In the genomic region with DNA sequence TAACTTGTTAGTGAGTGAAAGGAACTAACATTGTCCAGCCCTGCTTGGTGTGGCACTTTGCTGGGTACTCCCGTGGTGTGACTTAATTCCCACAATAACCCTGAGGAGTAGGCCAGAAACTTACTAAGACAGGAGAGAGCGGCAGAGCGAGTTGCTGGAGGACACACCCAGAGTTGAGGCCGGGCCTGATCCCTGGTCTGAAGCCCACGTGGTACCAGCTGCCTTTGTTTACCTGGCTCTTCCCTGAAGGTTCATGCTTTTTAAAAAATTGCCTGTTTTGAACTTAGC, we compare ENCODE assay signal across 8 cellular contexts. TPM values are rescaled to one million over a fixed set of nuclear protein-coding genes. Genes with fewer than 3 reads are reported as not detected.
DNase-seq lines count a peak whose midpoint lies in the region; ATAC-seq and TF ChIP-seq lines count a peak whose summit lies in the region.

No MANE protein-coding gene starts in this region.

- peak overlapping the region; percentile 87 for H2AFZ ChIP-seq in GM23338

- peak overlapping the region; percentile 92; the same call in 1 of the 2 replicates for H3K27ac Mint-ChIP-seq in GM23338
- H3K27ac Mint-ChIP-seq in naive B cell = peak overlapping the region in 1 of 6 donors; percentile 71

- no peaks in the 10 kb centered on the region for H3K9me2 ChIP-seq in GM23338 (ENCODE audit: insufficient read depth)

- H3K9me3 Mint-ChIP-seq in GM23338 (no peaks in the 10 kb centered on the region), naive B cell (no peaks in the 10 kb centered on the region)

- no peaks in the 10 kb centered on the region for H3K27me3 ChIP-seq in GM23338 (ENCODE audit: insufficient read depth)

- H3F3A ChIP-seq in GM23338 (replicated peaks; ENCODE audit: low read depth) = no peaks in the 10 kb centered on the region

- peaks cover 18% of the 10 kb centered on the region; the same call in 2 of the 3 replicates for H3K4me1 Mint-ChIP-seq in GM23338
- H3K4me1 Mint-ChIP-seq in naive B cell = peaks cover 17 to 32% (median 24%) of the 10 kb centered on the region in 3 donors

- peaks cover 14% of the 10 kb centered on the region; the same call in 1 of the 2 replicates for H3K4me1 ChIP-seq in GM23338 (ENCODE audit: insufficient read depth)

- H3K4me2 ChIP-seq in GM23338 = peak overlapping the region; percentile 85

- ATAC-seq in GM23338 (no peak), naive B cell (ENCODE audit: low read depth in 2 of 2) (no peak), HG03135 (IDR thresholded peaks at IDR 0.05; ENCODE audit: unreplicated experiment) (no peak), HG02610 (IDR thresholded peaks at IDR 0.05; ENCODE audit: unreplicated experiment) (no peak)

- H3K27me3 Mint-ChIP-seq in GM23338 (ENCODE audit: insufficient read depth, low read depth, poor library complexity) (peaks cover 10% of the 10 kb centered on the region), naive B cell (no peaks in the 10 kb centered on the region)

- peak overlapping the region; percentile 93 for H3K4me3 Mint-ChIP-seq in GM23338
- H3K4me3 Mint-ChIP-seq in naive B cell = peak overlapping the region; percentile 84 to 96 (median 88)

- H3K36me3 Mint-ChIP-seq in GM23338 (ENCODE audit: low read depth) (peaks cover 23% of the 10 kb centered on the region), naive B cell (no peaks in the 10 kb centered on the region)

- no peaks in the 10 kb centered on the region; the same call in 1 of the 2 replicates for H4K20me1 ChIP-seq in GM23338 (replicated peaks; ENCODE audit: insufficient read depth)

- no peaks in the 10 kb centered on the region for H3K36me3 ChIP-seq in GM23338 (ENCODE audit: insufficient read depth)

- H3K27ac ChIP-seq in GM23338 (ENCODE audit: low read depth) = no peak overlapping the region

- no peak for TF ChIP-seq POLR2A in erythroblast (IDR thresholded peaks at IDR 0.05; ENCODE audit: low read length)

- no peak for TF ChIP-seq CTCF in GM23338 (conservative IDR thresholded peaks at IDR 0.05; ENCODE audit: low read depth in 2 of 2)

- peaks cover 39% of the 10 kb centered on the region for H3K79me2 ChIP-seq in GM23338 (replicated peaks; ENCODE audit: insufficient read depth)

- peak; percentile 62 for DNase-seq in AG08396 (ENCODE audit: low spot score)
- no peak for DNase-seq in GM23338 (ENCODE audit: low spot score)
- DNase-seq in SK-N-DZ (ENCODE audit: low spot score) = peak; percentile 49
- peak; percentile 72 to 73 for DNase-seq in erythroblast (lab: John Stamatoyannopoulos, UW)
- DNase-seq in naive B cell = no peak
- DNase-seq in NCI-H1930 (lab: John Stamatoyannopoulos, UW) = no peak

- H3K4me3 ChIP-seq in GM23338 = peak overlapping the region; percentile 75

TF ChIP-seq in GM23338, 12 proteins besides CTCF, POLR2A, EP300 and RAD21 (continues in another document):
- TF ChIP-seq JUNB (IDR thresholded peaks at IDR 0.05; ENCODE audit: unreplicated experiment) (no peak), ZNF114 (CRISPR knock-in tag; IDR thresholded peaks at IDR 0.05) (no peak), STAT1 (IDR thresholded peaks at IDR 0.05; ENCODE audit: unreplicated experiment) (no peak), ETS1 (IDR thresholded peaks at IDR 0.05) (no peak), NANOG (IDR thresholded peaks at IDR 0.05; ENCODE audit: borderline replicate concordance) (no peak), EZH2 (IDR thresholded peaks at IDR 0.05; ENCODE audit: low read depth, unreplicated experiment) (no peak), REST (IDR thresholded peaks at IDR 0.05; ENCODE audit: unreplicated experiment) (no peak), CREB1 (CRISPR knock-in tag; IDR thresholded peaks at IDR 0.05; ENCODE audit: low read depth) (no peak), ZNF331 (CRISPR knock-in tag; IDR thresholded peaks at IDR 0.05; ENCODE audit: low read depth) (no peak), POLR2AphosphoS5 (IDR thresholded peaks at IDR 0.05; ENCODE audit: low read depth) (no peak), EZH2phosphoT487 (IDR thresholded peaks at IDR 0.05; ENCODE audit: unreplicated experiment) (no peak)

RNA-seq across cellular contexts. Expression of gene MPST, which starts 0.6 kb away (rescaled TPM):
- total RNA-seq in GM23338 (2014; rRNA removed; shearing (Covaris generic)) = 121 and 158 TPM in 2 replicates
- polyA plus RNA-seq in GM23338 (2016; fragmentation: Nextera tagmentation; extraction: Ambion mirVana) (85.5 and 86.2 TPM in 2 replicates), naive B cell (ENCODE audit: low read depth in 6 of 6) (10 to 100 TPM; 12.0 to 16.5 (median 12.8) TPM)
- 391 and 411 TPM in 2 replicates for polyA plus RNA-seq in SK-N-DZ (2014; cell fraction: cytosol; rRNA removed)
- 297 and 335 TPM in 2 replicates for polyA plus RNA-seq in SK-N-DZ (2014; cell fraction: nucleus; rRNA removed)

RNA-seq across cellular contexts. Expression of gene TST, which starts 0.9 kb away (rescaled TPM):
- 32.4 and 32.7 TPM in 2 replicates for total RNA-seq in GM23338 (2014; rRNA removed; shearing (Covaris generic))
- polyA plus RNA-seq in GM23338 (2016; fragmentation: Nextera tagmentation; extraction: Ambion mirVana) (14.6 and 16.3 TPM in 2 replicates), naive B cell (ENCODE audit: low read depth in 6 of 6) (1 to 10 TPM in 1 of 6 donors, under 1 TPM in 3, not detected in 2; 0.65 to 3.3 (median 0.89) TPM)
- polyA plus RNA-seq in SK-N-DZ (2014; cell fraction: cytosol; rRNA removed) = 31.8 and 33.6 TPM in 2 replicates
- polyA plus RNA-seq in SK-N-DZ (2014; cell fraction: nucleus; rRNA removed) = 18.0 and 22.7 TPM in 2 replicates

RNA-seq across cellular contexts. Expression of gene KCTD17, which starts 31.4 kb away (rescaled TPM):
- total RNA-seq in GM23338 (2014; rRNA removed; shearing (Covaris generic)) = 26.9 and 35.0 TPM in 2 replicates
- polyA plus RNA-seq in GM23338 (2016; fragmentation: Nextera tagmentation; extraction: Ambion mirVana) (21.2 and 25.1 TPM in 2 replicates), naive B cell (ENCODE audit: low read depth in 6 of 6) (10 to 100 TPM in 1 of 6 donors, 1 to 10 TPM in 5; 6.7 to 15.6 (median 9.5) TPM)
- polyA plus RNA-seq in SK-N-DZ (2014; cell fraction: cytosol; rRNA removed) = 33.0 and 37.2 TPM in 2 replicates
- polyA plus RNA-seq in SK-N-DZ (2014; cell fraction: nucleus; rRNA removed) = 59.0 and 63.0 TPM in 2 replicates

Comparison
In these comparisons a context has a peak if more than half of its experiments do, and no peak if none do; other contexts are left out.
1. DNase-seq: peak in AG08396 (single experiment), SK-N-DZ (single experiment) and erythroblast (2 of 2); none in GM23338 (single experiment), naive B cell (single experiment) and NCI-H1930 (0 of 2).